ENCODE assay signal across 18 cellular contexts in the genomic region with DNA sequence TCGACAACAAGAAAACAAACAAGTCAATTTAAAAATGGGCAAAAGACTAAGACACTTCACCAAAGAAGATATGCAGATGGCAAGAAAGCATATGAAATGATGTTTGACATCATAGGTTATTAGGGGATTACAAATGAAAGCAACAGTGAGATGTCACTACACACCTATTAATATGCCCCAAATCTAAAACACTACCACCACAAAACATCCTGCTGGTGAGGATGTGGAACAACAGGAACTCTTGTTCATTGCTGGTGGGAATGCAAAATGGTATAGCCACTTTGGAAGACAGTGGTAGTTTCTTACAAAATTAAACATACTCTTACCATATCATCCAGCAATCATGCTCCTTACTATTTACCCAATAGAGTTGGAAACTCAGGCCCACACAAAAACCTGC. TPM values are rescaled to one million over a fixed set of nuclear protein-coding genes. Genes with fewer than 3 reads are reported as not detected.
DNase-seq lines count a peak whose midpoint lies in the region; ATAC-seq and TF ChIP-seq lines count a peak whose summit lies in the region.
"Had no signal": no experiment of that assay in that cellular context is flagged by ENCODE, and none has a peak within 500 bp of the region (broad histone marks: within the 10 kb centered on the region; RNA-seq: fewer than 3 reads in every experiment).

No MANE protein-coding gene starts in this region.

- no peaks in the 10 kb centered on the region for H3F3A ChIP-seq in Loucy (ENCODE audit: low read depth)

- no peaks in the 10 kb centered on the region for H3K4me1 ChIP-seq in Loucy (ENCODE audit: insufficient read depth, low read length, poor library complexity, severe bottlenecking)
- H3K4me1 ChIP-seq: BLaER1 treated with 17β-estradiol and CSF1 and Interleukin-3, amounts not matched to agents 10 nM and 100 nM; uterus had no signal

- H3K4me3 ChIP-seq in Loucy (ENCODE audit: low read length, poor library complexity, severe bottlenecking) (no peak overlapping the region), choroid plexus epithelial cell (ENCODE audit: low read depth, low read length) (no peak overlapping the region)
- H3K4me3 ChIP-seq: BLaER1 treated with 17β-estradiol and CSF1 and Interleukin-3, amounts not matched to agents 10 nM and 100 nM; uterus had no signal

- ATAC-seq in HG02970 (IDR thresholded peaks at IDR 0.05; ENCODE audit: low FRiP score, unreplicated experiment) = no peak
- ATAC-seq in activated naive CD8-positive, alpha-beta T cell treated with anti-CD3 and anti-CD28 coated beads, Interleukin-2, amount 50 U/mL, for 24 hours = no peak
- ATAC-seq in HG03045 (IDR thresholded peaks at IDR 0.05; ENCODE audit: unreplicated experiment) = no peak
- ATAC-seq: left lobe of liver had no signal

- TF ChIP-seq CTCF in Loucy (conservative IDR thresholded peaks at IDR 0.05; ENCODE audit: low read length) = peak; percentile 37; the same call in 1 of the 2 replicates
- peak; percentile 28 for TF ChIP-seq CTCF in choroid plexus epithelial cell (conservative IDR thresholded peaks at IDR 0.05; ENCODE audit: low read depth, low read length)
- peak; percentile 57 for TF ChIP-seq CTCF in type B pancreatic cell (conservative IDR thresholded peaks at IDR 0.05)

- H3K9ac ChIP-seq in Loucy (ENCODE audit: low read depth, low read length, poor library complexity, severe bottlenecking) = no peak overlapping the region
- H3K9ac ChIP-seq: BLaER1 treated with 17β-estradiol and CSF1 and Interleukin-3, amounts not matched to agents 10 nM and 100 nM had no signal

- H3K79me2 ChIP-seq in Loucy (ENCODE audit: insufficient read depth, low read length) = no peaks in the 10 kb centered on the region

- DNase-seq in NCI-H82 (lab: John Stamatoyannopoulos, UW) (peak; percentile 1), NCI-H82 treated with DMSO at 0.1 percent for 48 hours (lab: John Stamatoyannopoulos, UW; ENCODE audit: unreplicated experiment) (no peak), choroid plexus epithelial cell (ENCODE audit: low read depth) (peak; percentile 3), type B pancreatic cell (ENCODE audit: extremely low spot score, unreplicated experiment) (no peak)
- no peak for DNase-seq in activated naive CD8-positive, alpha-beta T cell treated with anti-CD3 and anti-CD28 coated beads, Interleukin-2, amount 50 U/mL, for 24 hours
- DNase-seq: activated CD4-positive, alpha-beta T cell treated with anti-CD3 and anti-CD28 coated beads for 48 hours; activated effector memory CD4-positive, alpha-beta T cell treated with anti-CD3 and anti-CD28 coated beads, Interleukin-2, amount 50 U/mL, for 16 hours; effector CD4-positive, alpha-beta T cell; NCI-H187; NCI-H446; uterus had no signal

- H4K20me1 ChIP-seq in Loucy (ENCODE audit: insufficient read depth, low read length, poor library complexity, severe bottlenecking) = no peaks in the 10 kb centered on the region
- H4K20me1 ChIP-seq: BLaER1 treated with 17β-estradiol and CSF1 and Interleukin-3, amounts not matched to agents 10 nM and 100 nM had no signal

- no peak overlapping the region for H3K4me3 Mint-ChIP-seq in type B pancreatic cell
- H3K4me3 Mint-ChIP-seq in activated naive CD8-positive, alpha-beta T cell treated with anti-CD3 and anti-CD28 coated beads, Interleukin-2, amount 50 U/mL, for 24 hours = no peak overlapping the region
- H3K4me3 Mint-ChIP-seq: central memory CD8-positive, alpha-beta T cell had no signal

- H3K27me3 Mint-ChIP-seq in type B pancreatic cell = peaks cover 3% of the 10 kb centered on the region
- peaks cover 10% of the 10 kb centered on the region for H3K27me3 Mint-ChIP-seq in activated naive CD8-positive, alpha-beta T cell treated with anti-CD3 and anti-CD28 coated beads, Interleukin-2, amount 50 U/mL, for 24 hours

- no peaks in the 10 kb centered on the region for H3K9me2 ChIP-seq in Loucy (replicated peaks; ENCODE audit: low read depth, low read length)

- H3K4me2 ChIP-seq in Loucy (ENCODE audit: low read depth, low read length, poor library complexity, severe bottlenecking) = no peak overlapping the region
- H3K4me2 ChIP-seq: BLaER1 treated with 17β-estradiol and CSF1 and Interleukin-3, amounts not matched to agents 10 nM and 100 nM had no signal

- H3K36me3 ChIP-seq in Loucy (ENCODE audit: insufficient read depth, low read length) = no peaks in the 10 kb centered on the region
- H3K36me3 ChIP-seq: BLaER1 treated with 17β-estradiol and CSF1 and Interleukin-3, amounts not matched to agents 10 nM and 100 nM; uterus had no signal

- no peaks in the 10 kb centered on the region for H3K4me1 Mint-ChIP-seq in type B pancreatic cell (ENCODE audit: unreplicated experiment)
- H3K4me1 Mint-ChIP-seq in activated naive CD8-positive, alpha-beta T cell treated with anti-CD3 and anti-CD28 coated beads, Interleukin-2, amount 50 U/mL, for 24 hours = no peaks in the 10 kb centered on the region
- H3K4me1 Mint-ChIP-seq: central memory CD8-positive, alpha-beta T cell had no signal

- H3K36me3 Mint-ChIP-seq in type B pancreatic cell = no peaks in the 10 kb centered on the region
- no peaks in the 10 kb centered on the region for H3K36me3 Mint-ChIP-seq in activated naive CD8-positive, alpha-beta T cell treated with anti-CD3 and anti-CD28 coated beads, Interleukin-2, amount 50 U/mL, for 24 hours (ENCODE audit: low read depth)

- H3K9me3 ChIP-seq in Loucy (ENCODE audit: insufficient read depth, low read depth, low read length) = no peaks in the 10 kb centered on the region
- H3K9me3 ChIP-seq: BLaER1 treated with 17β-estradiol and CSF1 and Interleukin-3, amounts not matched to agents 10 nM and 100 nM; neutrophil; uterus had no signal

- no peak overlapping the region for H3K27ac Mint-ChIP-seq in type B pancreatic cell
- H3K27ac Mint-ChIP-seq in activated naive CD8-positive, alpha-beta T cell treated with anti-CD3 and anti-CD28 coated beads, Interleukin-2, amount 50 U/mL, for 24 hours = no peak overlapping the region

- no peaks in the 10 kb centered on the region for H3K27me3 ChIP-seq in Loucy (ENCODE audit: insufficient read depth, low read length, poor library complexity, severe bottlenecking)
- H3K27me3 ChIP-seq: BLaER1 treated with 17β-estradiol and CSF1 and Interleukin-3, amounts not matched to agents 10 nM and 100 nM; neutrophil; uterus had no signal

- no peak overlapping the region for H2AFZ ChIP-seq in Loucy (ENCODE audit: low read length)

- no peaks in the 10 kb centered on the region for H3K9me3 Mint-ChIP-seq in type B pancreatic cell
- H3K9me3 Mint-ChIP-seq in activated naive CD8-positive, alpha-beta T cell treated with anti-CD3 and anti-CD28 coated beads, Interleukin-2, amount 50 U/mL, for 24 hours = no peaks in the 10 kb centered on the region
- H3K9me3 Mint-ChIP-seq: central memory CD8-positive, alpha-beta T cell had no signal

RNA-seq across cellular contexts. Expression of a gene that starts 29.0 kb away (rescaled TPM):
- 6.0 and 18.8 TPM in 2 replicates for total RNA-seq in type B pancreatic cell (ENCODE audit: low replicate concordance)

RNA-seq across cellular contexts. Expression of a gene that starts 33.9 kb away (rescaled TPM):
- total RNA-seq in type B pancreatic cell (ENCODE audit: low replicate concordance) = 29.4 and 54.4 TPM in 2 replicates

Comparison
In these comparisons a context has a peak if more than half of its experiments do, and no peak if none do; other contexts are left out.
1. DNase-seq: peak in NCI-H82 (single experiment) and choroid plexus epithelial cell (single experiment); none in NCI-H82 treated with DMSO at 0.1 percent for 48 hours (single experiment), type B pancreatic cell (single experiment) and activated naive CD8-positive, alpha-beta T cell treated with anti-CD3 and anti-CD28 coated beads, Interleukin-2, amount 50 U/mL, for 24 hours (single experiment).
2. Peak in every context shown above with its lines, with median percentiles within 50 percentile points of each other: CTCF ChIP-seq.